In genomic region chr17:32484041-32484461, GRCh38 we compare ENCODE assay signal across 12 cellular contexts. TPM values are rescaled to one million over a fixed set of nuclear protein-coding genes. Genes with fewer than 3 reads are reported as not detected.
DNase-seq lines count a peak whose midpoint lies in the region; ATAC-seq, FAIRE-seq and TF ChIP-seq lines count a peak whose summit lies in the region.
"Had no signal": no experiment of that assay in that cellular context is flagged by ENCODE, and none has a peak within 500 bp of the region (broad histone marks: within the 10 kb centered on the region; RNA-seq: fewer than 3 reads in every experiment).

No MANE protein-coding gene starts in this region.

- ATAC-seq in K562 = no peak
- ATAC-seq in naive thymus-derived CD8-positive, alpha-beta T cell = no peak
- ATAC-seq in HG03432 (IDR thresholded peaks at IDR 0.05; ENCODE audit: unreplicated experiment) = no peak
- ATAC-seq in HG02870 (IDR thresholded peaks at IDR 0.05; ENCODE audit: unreplicated experiment) = no peak

- CTCF ChIA-PET in K562 (lab: Yijun Ruan, JAX; ENCODE audit: low intra/inter-chr PET ratio) = interaction anchor here (1.8 kb wide), 1 partner anchor 271 kb away, joined by 9 read pairs; no protein-coding TSS in a partner anchor

- no peak for TF ChIP-seq EP300 in K562 (IDR thresholded peaks at IDR 0.05; ENCODE audit: low read length)

- no peak overlapping the region for H2AFZ ChIP-seq in K562 (ENCODE audit: low read depth, low read length)
- H2AFZ ChIP-seq: GM23248 had no signal

- peak overlapping the region; percentile 18 to 95 (median 82) for H3K27ac Mint-ChIP-seq in naive thymus-derived CD8-positive, alpha-beta T cell

- H4K20me1 ChIP-seq in K562 (replicated peaks; ENCODE audit: control insufficient read depth, insufficient read depth, low read length) = peaks cover 8% of the 10 kb centered on the region; the same call in 1 of the 2 replicates

- TF ChIP-seq CTCF in 22Rv1 (IDR thresholded peaks at IDR 0.05) = no peak
- TF ChIP-seq CTCF in K562 (IDR thresholded peaks at IDR 0.05 in 2 of 3, conservative IDR thresholded peaks at IDR 0.05 in 1 of 3; ENCODE audit: insufficient read depth in 2 of 3, low read depth in 1 of 3, low read length in 3 of 3) = no peak

- peaks cover 9 to 49% (median 17%) of the 10 kb centered on the region in 3 donors for H3K36me3 Mint-ChIP-seq in naive thymus-derived CD8-positive, alpha-beta T cell

- no peak for DNase-seq in GM12892 (ENCODE audit: insufficient read length)
- no peak for DNase-seq in K562 (ENCODE audit: extremely low read depth in 1 of 4, low spot score in 3 of 4)
- DNase-seq in naive thymus-derived CD8-positive, alpha-beta T cell = no peak
- DNase-seq in stimulated activated CD4-positive, alpha-beta T cell treated with anti-CD3 and anti-CD28 coated beads, Interleukin-4, amount 100 ng/mL, for 4 hours = no peak
- DNase-seq in SK-N-DZ (ENCODE audit: low spot score) = no peak
- DNase-seq: amniotic stem cell; stimulated activated CD4-positive, alpha-beta T cell treated with anti-CD3 and anti-CD28 coated beads, Interleukin-15, amount 100 ng/mL, for 24 hours had no signal

- H3K4me1 ChIP-seq in K562 (replicated peaks in 1 of 2; ENCODE audit: control insufficient read depth in 2 of 2, insufficient read depth in 2 of 2, low read length in 2 of 2) = peaks cover 9 to 36% of the 10 kb centered on the region in 2 experiments; a peak in 4 of 5 replicates

- H3K4me3 Mint-ChIP-seq in naive thymus-derived CD8-positive, alpha-beta T cell = peak overlapping the region in 4 of 10 donors; percentile 21 to 58 (median 46)

- H3K9me3 Mint-ChIP-seq in naive thymus-derived CD8-positive, alpha-beta T cell = no peaks in the 10 kb centered on the region

- intact Hi-C loops in K562 (cut with micrococcal nuclease) = loop anchor here (10.0 kb wide), 1 partner anchor 171 kb away; no protein-coding TSS in a partner anchor

- FAIRE-seq in GM12892 (lab: Jason Lieb, UNC) (peak; percentile 48), K562 (lab: Jason Lieb, UNC) (no peak)

- no peaks in the 10 kb centered on the region for H3K9me1 ChIP-seq in K562 (ENCODE audit: control insufficient read depth, insufficient read depth, low read length)

- no TSS peak for BruUV-seq in K562 (replicated peaks; lab: Mats Ljungman, UMichigan)

- in situ Hi-C loops in K562 (cut with MboI) = no loop called here

- no peaks in the 10 kb centered on the region for H3K27me3 ChIP-seq in K562 (ENCODE audit: control insufficient read depth in 2 of 2, insufficient read depth in 2 of 2, low read length in 2 of 2)
- H3K27me3 ChIP-seq: suprapubic skin had no signal

- no peaks in the 10 kb centered on the region for H3K9me3 ChIP-seq in K562 (replicated peaks; ENCODE audit: control insufficient read depth, insufficient read depth, low read depth, low read length)
- H3K9me3 ChIP-seq: suprapubic skin had no signal

- H3K4me2 ChIP-seq in K562 (ENCODE audit: insufficient read depth, low read length) = no peak overlapping the region

- no peaks in the 10 kb centered on the region for H3K27me3 Mint-ChIP-seq in naive thymus-derived CD8-positive, alpha-beta T cell

- peaks cover 57% of the 10 kb centered on the region for H3K36me3 ChIP-seq in K562 (ENCODE audit: control insufficient read depth, insufficient read depth, low read length)

- peaks cover 17% of the 10 kb centered on the region; the same call in 2 of the 3 replicates for H3K79me2 ChIP-seq in K562 (ENCODE audit: control insufficient read depth, insufficient read depth, low read length)

- no peak for TF ChIP-seq RAD21 in K562 (CRISPR knock-in tag; conservative IDR thresholded peaks at IDR 0.05 in 1 of 2, IDR thresholded peaks at IDR 0.05 in 1 of 2)

- H3K4me1 Mint-ChIP-seq in naive thymus-derived CD8-positive, alpha-beta T cell = peaks cover 14 to 32% (median 26%) of the 10 kb centered on the region in 4 donors

- 91% methylated on average over 4 of the region's 4 CpGs for WGBS in K562 (ENCODE audit: insufficient coverage, low coverage, missing lambda C conversion rate)

- H3K27ac ChIP-seq in 22Rv1 = peak overlapping the region; percentile 46; the same call in 1 of the 2 replicates
- H3K27ac ChIP-seq in K562 (ENCODE audit: extremely low read depth, low read depth, low read length) = no peak overlapping the region
- H3K27ac ChIP-seq: GM23248, suprapubic skin had no signal

- POLR2A ChIA-PET in K562 (lab: Yijun Ruan, JAX) = interaction anchor here (0.8 to 3.5 kb wide), 4 partner anchors 10 to 287 kb away, joined by 3 to 15 read pairs (median 6); no protein-coding TSS in a partner anchor
- POLR2A ChIA-PET in naive thymus-derived CD8-positive, alpha-beta T cell (lab: Charles Lee) = interaction anchor here (0.5 to 22.8 kb wide), 3 partner anchors 31 to 165 kb away, joined by 5 to 889 read pairs (median 7); no protein-coding TSS in a partner anchor

- H3K9ac ChIP-seq in K562 (ENCODE audit: insufficient read depth in 1 of 2, low read depth in 2 of 2, low read length in 2 of 2) = peak overlapping the region in 1 of 2 experiments; percentile 61; a peak in 2 of 4 replicates
- H3K9ac ChIP-seq: GM23248 had no signal

- TF ChIP-seq POLR2A in GM12892 (IDR thresholded peaks at IDR 0.05; ENCODE audit: low read depth, low read length) = no peak
- TF ChIP-seq POLR2A in K562 (conservative IDR thresholded peaks at IDR 0.05) = peak; percentile 62; the same call in 1 of the 2 replicates

- no peak overlapping the region for H3K4me3 ChIP-seq in K562
- H3K4me3 ChIP-seq: GM23248, suprapubic skin had no signal

TF ChIP-seq in K562, 482 proteins besides CTCF, POLR2A, EP300 and RAD21 (continues in another document):
- peak; percentile 34; the same call in 1 of the 2 replicates for TF ChIP-seq POLR2G (IDR thresholded peaks at IDR 0.05; ENCODE audit: low read depth, low read length)

RNA-seq across cellular contexts. Expression of gene CDK5R1, which starts 2.7 kb away (rescaled TPM):
- 26.1 TPM for polyA plus RNA-seq in GM12892 (2012; ENCODE audit: missing spikeins)
- 4.2 and 6.9 TPM in 2 replicates for total RNA-seq in K562 (2011; cell fraction: chromatin; rRNA removed; ENCODE audit: low replicate concordance)
- 5.5 and 5.9 TPM in 2 replicates for total RNA-seq in K562 (2011; cell fraction: nucleolus; rRNA removed)
- 3.9 and 4.9 TPM in 2 replicates for total RNA-seq in K562 (2011; cell fraction: nucleoplasm; rRNA removed)
- total RNA-seq in K562 (2014; rRNA removed) (2.5 and 3.1 TPM in 2 replicates), K562 (2014; rRNA removed; fragmentation: Illumina TruSeq; extraction: Trizol) (1.9 and 2.3 TPM in 2 replicates), K562 (2015; rRNA removed; fragmentation: Illumina TruSeq; extraction: Trizol) (2.6 and 3.1 TPM in 2 replicates), K562 (2021) (4.5 and 4.8 TPM in 2 replicates)
- polyA plus RNA-seq in K562 (2011; rRNA removed) (0.79 and 1.4 TPM in 2 replicates), K562 (2014; fragmentation: Illumina TruSeq; extraction: Trizol) (2.4 TPM in 2 replicates), K562 (2014; fragmentation: Nextera tagmentation; extraction: Ambion mirVana) (under 1 TPM; 0.10 to 0.20 TPM), K562 (2014; rRNA removed) (1.8 and 2.0 TPM in 2 replicates)
- 0.66 and 1.7 TPM in 2 replicates for polyA plus RNA-seq in K562 (2011; cell fraction: cytosol; rRNA removed)
- polyA plus RNA-seq in K562 (2011; cell fraction: nucleus; rRNA removed) = 2.0 and 5.0 TPM in 2 replicates
- polyA plus RNA-seq in K562 (2012) = 1.1 and 2.1 TPM in 2 replicates
- polyA minus RNA-seq in K562 (2011; rRNA and poly(A)+ RNA removed) = 0.72 and 1.6 TPM in 2 replicates
- 1.5 and 2.0 TPM in 2 replicates for polyA minus RNA-seq in K562 (2011; cell fraction: cytosol; rRNA and poly(A)+ RNA removed)
- polyA minus RNA-seq in K562 (2011; cell fraction: nucleus; rRNA and poly(A)+ RNA removed) = 2.3 and 3.9 TPM in 2 replicates
- total RNA-seq in naive thymus-derived CD8-positive, alpha-beta T cell = 10 to 100 TPM; 17.6 to 17.8 TPM
- 10 to 100 TPM in 1 of 3 donors, 1 to 10 TPM in 2; 5.9 to 12.0 (median 9.6) TPM for polyA plus RNA-seq in naive thymus-derived CD8-positive, alpha-beta T cell
- polyA plus RNA-seq in SK-N-DZ (2014; cell fraction: cytosol; rRNA removed) = 21.6 and 23.7 TPM in 2 replicates
- polyA plus RNA-seq in SK-N-DZ (2014; cell fraction: nucleus; rRNA removed) = 20.3 and 21.7 TPM in 2 replicates

RNA-seq across cellular contexts. Expression of gene PSMD11, which starts 39.7 kb away (rescaled TPM):
- polyA plus RNA-seq in GM12892 (2012; ENCODE audit: missing spikeins) = 93.5 TPM
- total RNA-seq in K562 (2011; cell fraction: chromatin; rRNA removed; ENCODE audit: low replicate concordance) = 182 and 249 TPM in 2 replicates
- 104 and 110 TPM in 2 replicates for total RNA-seq in K562 (2011; cell fraction: nucleolus; rRNA removed)
- total RNA-seq in K562 (2011; cell fraction: nucleoplasm; rRNA removed) = 139 and 186 TPM in 2 replicates
- 77.1 and 104 TPM in 2 replicates for total RNA-seq in K562 (2014; rRNA removed)
- total RNA-seq in K562 (2014; rRNA removed; fragmentation: Illumina TruSeq; extraction: Trizol) = 118 and 128 TPM in 2 replicates
- total RNA-seq in K562 (2015; rRNA removed; fragmentation: Illumina TruSeq; extraction: Trizol) = 109 and 127 TPM in 2 replicates
- total RNA-seq in K562 (2021) = 169 and 171 TPM in 2 replicates
- 97.6 and 185 TPM in 2 replicates for polyA plus RNA-seq in K562 (2011; rRNA removed)
- polyA plus RNA-seq in K562 (2011; cell fraction: cytosol; rRNA removed) = 51.9 and 80.2 TPM in 2 replicates
- 56.7 and 72.5 TPM in 2 replicates for polyA plus RNA-seq in K562 (2011; cell fraction: nucleus; rRNA removed)
- polyA plus RNA-seq in K562 (2012) = 51.5 and 151 TPM in 2 replicates
- polyA plus RNA-seq in K562 (2014; fragmentation: Illumina TruSeq; extraction: Trizol) = 125 and 137 TPM in 2 replicates
- 100 to 1,000 TPM; 316 to 378 TPM for polyA plus RNA-seq in K562 (2014; fragmentation: Nextera tagmentation; extraction: Ambion mirVana)
- 142 and 158 TPM in 2 replicates for polyA plus RNA-seq in K562 (2014; rRNA removed)
- 138 and 285 TPM in 2 replicates for polyA minus RNA-seq in K562 (2011; rRNA and poly(A)+ RNA removed)
- polyA minus RNA-seq in K562 (2011; cell fraction: cytosol; rRNA and poly(A)+ RNA removed) = 46.8 and 99.5 TPM in 2 replicates
- 52.4 and 62.1 TPM in 2 replicates for polyA minus RNA-seq in K562 (2011; cell fraction: nucleus; rRNA and poly(A)+ RNA removed)
- total RNA-seq in naive thymus-derived CD8-positive, alpha-beta T cell = 10 to 100 TPM; 64.9 to 72.2 TPM
- 100 to 1,000 TPM; 102 to 122 (median 112) TPM for polyA plus RNA-seq in naive thymus-derived CD8-positive, alpha-beta T cell
- 56.4 and 58.2 TPM in 2 replicates for polyA plus RNA-seq in SK-N-DZ (2014; cell fraction: cytosol; rRNA removed)
- polyA plus RNA-seq in SK-N-DZ (2014; cell fraction: nucleus; rRNA removed) = 34.3 and 88.4 TPM in 2 replicates
